15 cellular contexts compared by ENCODE assay signal in the genomic region with DNA sequence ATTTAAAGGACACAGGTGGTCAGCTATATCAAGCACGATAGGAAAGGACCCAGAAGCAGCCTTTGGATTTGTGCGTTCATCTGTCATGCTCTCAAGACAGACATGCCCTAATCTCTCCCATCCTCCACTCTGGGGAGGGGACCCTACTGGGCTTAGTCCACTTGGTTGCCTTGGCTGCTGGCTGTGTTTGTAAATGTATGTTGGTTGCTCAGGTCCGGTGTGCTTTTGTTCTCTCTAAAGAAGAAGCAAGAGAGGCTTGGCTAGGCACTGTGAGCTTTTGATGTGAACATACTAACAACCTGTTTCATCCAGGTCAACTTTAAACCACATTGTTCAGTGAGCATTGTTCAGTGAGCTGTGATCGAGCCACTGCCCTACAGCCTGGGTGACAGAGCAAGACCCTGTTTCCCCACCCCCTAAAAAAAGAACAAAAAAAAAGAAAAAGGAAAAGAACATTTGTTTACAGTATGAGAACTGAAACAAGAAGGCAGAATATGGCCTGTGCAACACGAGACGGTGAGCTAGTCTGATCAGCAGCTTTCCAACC.
DNase-seq lines count a peak whose midpoint lies in the region; ATAC-seq and TF ChIP-seq lines count a peak whose summit lies in the region.
"Had no signal": no experiment of that assay in that cellular context is flagged by ENCODE, and none has a peak within 500 bp of the region (broad histone marks: within the 10 kb centered on the region; RNA-seq: fewer than 3 reads in every experiment).

No MANE protein-coding gene starts in this region.

- no peak for TF ChIP-seq CTCF in ascending aorta (IDR thresholded peaks at IDR 0.05)

- no peak for DNase-seq in activated CD8-positive, alpha-beta memory T cell treated with anti-CD3 and anti-CD28 coated beads, Interleukin-2, amount 10 ng/mL, durations not matched to agents 7 days and 5 days
- no peak for DNase-seq in activated CD8-positive, alpha-beta memory T cell treated with anti-CD3 and anti-CD28 coated beads for 24 hours
- DNase-seq in T-helper 17 cell = no peak
- DNase-seq in ascending aorta (ENCODE audit: low spot score in 2 of 2) = no peak
- DNase-seq in occipital lobe (lab: John Stamatoyannopoulos, UW) = no peak
- DNase-seq in left lobe of liver (ENCODE audit: low spot score) = no peak
- DNase-seq: activated CD4-positive, alpha-beta T cell treated with anti-CD3 and anti-CD28 coated beads for 48 hours; left lung; NCI-H510A; pancreas; SHP77 treated with DMSO at 0.1 percent for 48 hours; substantia nigra had no signal

- no peak overlapping the region for H3K27ac ChIP-seq in ascending aorta
- H3K27ac ChIP-seq: A549, left lung, pancreas had no signal

- H3K4me1 Mint-ChIP-seq in activated CD8-positive, alpha-beta memory T cell treated with anti-CD3 and anti-CD28 coated beads, Interleukin-2, amount 10 ng/mL, durations not matched to agents 7 days and 5 days = peaks cover 78% of the 10 kb centered on the region
- H3K4me1 Mint-ChIP-seq in T-helper 17 cell = peaks cover 29% of the 10 kb centered on the region
- H3K4me1 Mint-ChIP-seq in stimulated activated memory B cell treated with anti-CD40 and anti-IgM and Interleukin-4, amounts not matched to agents 10 μg/mL and 1 μg/mL and 100 μg/mL, for 72 hours = peaks cover 45% of the 10 kb centered on the region

- H3K27me3 ChIP-seq in ascending aorta = no peaks in the 10 kb centered on the region
- H3K27me3 ChIP-seq: left lung, pancreas had no signal

- H3K4me1 ChIP-seq in ascending aorta = peaks cover 7 to 19% of the 10 kb centered on the region in 2 donors
- H3K4me1 ChIP-seq: pancreas had no signal

- no peak overlapping the region for H3K4me3 ChIP-seq in ascending aorta
- H3K4me3 ChIP-seq: A549, left lung, pancreas had no signal

- peak overlapping the region; percentile 45 for H3K27ac Mint-ChIP-seq in activated CD8-positive, alpha-beta memory T cell treated with anti-CD3 and anti-CD28 coated beads, Interleukin-2, amount 10 ng/mL, durations not matched to agents 7 days and 5 days
- H3K27ac Mint-ChIP-seq in T-helper 17 cell = peak overlapping the region; percentile 99
- H3K27ac Mint-ChIP-seq in stimulated activated memory B cell treated with anti-CD40 and anti-IgM and Interleukin-4, amounts not matched to agents 10 μg/mL and 1 μg/mL and 100 μg/mL, for 72 hours = peak overlapping the region; percentile 80

- no peaks in the 10 kb centered on the region for H3K27me3 Mint-ChIP-seq in activated CD8-positive, alpha-beta memory T cell treated with anti-CD3 and anti-CD28 coated beads, Interleukin-2, amount 10 ng/mL, durations not matched to agents 7 days and 5 days
- no peaks in the 10 kb centered on the region for H3K27me3 Mint-ChIP-seq in T-helper 17 cell
- no peaks in the 10 kb centered on the region for H3K27me3 Mint-ChIP-seq in stimulated activated memory B cell treated with anti-CD40 and anti-IgM and Interleukin-4, amounts not matched to agents 10 μg/mL and 1 μg/mL and 100 μg/mL, for 72 hours

- H3K9me3 ChIP-seq in T-helper 17 cell (ENCODE audit: control insufficient read depth, low read length, poor library complexity, severe bottlenecking) = no peaks in the 10 kb centered on the region
- no peaks in the 10 kb centered on the region for H3K9me3 ChIP-seq in ascending aorta
- H3K9me3 ChIP-seq: A549, left lung, pancreas had no signal

- CTCF ChIA-PET in activated CD8-positive, alpha-beta memory T cell treated with anti-CD3 and anti-CD28 coated beads, Interleukin-2, amount 10 ng/mL, durations not matched to agents 7 days and 5 days (lab: Charles Lee) = interaction anchor here (0.6 to 2.3 kb wide), 5 partner anchors 8 to 249 kb away, joined by 3 to 10 read pairs (median 3); no protein-coding TSS in a partner anchor

- no peak overlapping the region for H3K4me3 Mint-ChIP-seq in activated CD8-positive, alpha-beta memory T cell treated with anti-CD3 and anti-CD28 coated beads, Interleukin-2, amount 10 ng/mL, durations not matched to agents 7 days and 5 days
- no peak overlapping the region for H3K4me3 Mint-ChIP-seq in T-helper 17 cell
- H3K4me3 Mint-ChIP-seq in stimulated activated memory B cell treated with anti-CD40 and anti-IgM and Interleukin-4, amounts not matched to agents 10 μg/mL and 1 μg/mL and 100 μg/mL, for 72 hours = peak overlapping the region; percentile 19

- no peaks in the 10 kb centered on the region for H3K36me3 ChIP-seq in ascending aorta
- H3K36me3 ChIP-seq: left lung, pancreas had no signal

- H3K9me3 Mint-ChIP-seq in activated CD8-positive, alpha-beta memory T cell treated with anti-CD3 and anti-CD28 coated beads, Interleukin-2, amount 10 ng/mL, durations not matched to agents 7 days and 5 days (ENCODE audit: low read depth) = peaks cover 3% of the 10 kb centered on the region
- H3K9me3 Mint-ChIP-seq in stimulated activated memory B cell treated with anti-CD40 and anti-IgM and Interleukin-4, amounts not matched to agents 10 μg/mL and 1 μg/mL and 100 μg/mL, for 72 hours = peaks cover 2% of the 10 kb centered on the region

- H3K36me3 Mint-ChIP-seq in activated CD8-positive, alpha-beta memory T cell treated with anti-CD3 and anti-CD28 coated beads, Interleukin-2, amount 10 ng/mL, durations not matched to agents 7 days and 5 days = peaks cover 46% of the 10 kb centered on the region
- H3K36me3 Mint-ChIP-seq in T-helper 17 cell (ENCODE audit: low read depth) = peaks cover 3% of the 10 kb centered on the region
- peaks cover 7% of the 10 kb centered on the region for H3K36me3 Mint-ChIP-seq in stimulated activated memory B cell treated with anti-CD40 and anti-IgM and Interleukin-4, amounts not matched to agents 10 μg/mL and 1 μg/mL and 100 μg/mL, for 72 hours

- intact Hi-C loops in ascending aorta (cut with DNase I) = no loop called here

- no peak for ATAC-seq in activated CD8-positive, alpha-beta memory T cell treated with anti-CD3 and anti-CD28 coated beads, Interleukin-2, amount 10 ng/mL, durations not matched to agents 7 days and 5 days
- peak; percentile 41 for ATAC-seq in HG02642 (IDR thresholded peaks at IDR 0.05; ENCODE audit: poor library complexity, unreplicated experiment)
- no peak for ATAC-seq in T-helper 17 cell
- peak; percentile 48 for ATAC-seq in stimulated activated memory B cell treated with anti-CD40 and anti-IgM and Interleukin-4, amounts not matched to agents 10 μg/mL and 1 μg/mL and 100 μg/mL, for 72 hours
- ATAC-seq in left lobe of liver = no peak
- ATAC-seq: A549, left lung, pancreas had no signal

Comparison
In these comparisons a context has a peak if more than half of its experiments do, and no peak if none do; other contexts are left out.
1. ATAC-seq: peak in HG02642 (single experiment) and stimulated activated memory B cell treated with anti-CD40 and anti-IgM and Interleukin-4, amounts not matched to agents 10 μg/mL and 1 μg/mL and 100 μg/mL, for 72 hours (single experiment); none in activated CD8-positive, alpha-beta memory T cell treated with anti-CD3 and anti-CD28 coated beads, Interleukin-2, amount 10 ng/mL, durations not matched to agents 7 days and 5 days (single experiment), T-helper 17 cell (single experiment) and left lobe of liver (single experiment).
2. H3K27ac Mint-ChIP-seq: peak in every context shown above with its lines; median percentile 99 in T-helper 17 cell; 80 in stimulated activated memory B cell treated with anti-CD40 and anti-IgM and Interleukin-4, amounts not matched to agents 10 μg/mL and 1 μg/mL and 100 μg/mL, for 72 hours; 45 in activated CD8-positive, alpha-beta memory T cell treated with anti-CD3 and anti-CD28 coated beads, Interleukin-2, amount 10 ng/mL, durations not matched to agents 7 days and 5 days.